In genomic region chr5:75510417-75510835, GRCh38 we compare ENCODE assay signal across 8 cellular contexts. TPM values are rescaled to one million over a fixed set of nuclear protein-coding genes. Genes with fewer than 3 reads are reported as not detected.
DNase-seq lines count a peak whose midpoint lies in the region; ATAC-seq and TF ChIP-seq lines count a peak whose summit lies in the region.

No MANE protein-coding gene starts in this region.

- H3K36me3 Mint-ChIP-seq in chondrocyte (ENCODE audit: low read depth), result no peaks in the 10 kb centered on the region

- no peaks in the 10 kb centered on the region for H3K36me3 ChIP-seq in tibial nerve

- DNase-seq in NAMALWA (ENCODE audit: low spot score) (peak; percentile 51), chondrocyte (ENCODE audit: low spot score) (no peak), lower leg skin (ENCODE audit: low spot score in 2 of 2) (peak in 1 of 2 donors; percentile 89), tibial nerve (ENCODE audit: low spot score in 2 of 2) (no peak), COLO668 (lab: John Stamatoyannopoulos, UW; ENCODE audit: unreplicated experiment) (no peak)

- TF ChIP-seq POLR2A in lower leg skin (IDR thresholded peaks at IDR 0.05) (no peak), tibial nerve (IDR thresholded peaks at IDR 0.05) (no peak)

- ATAC-seq in GM21447 (IDR thresholded peaks at IDR 0.05; ENCODE audit: unreplicated experiment) (peak; percentile 9), HG03521 (IDR thresholded peaks at IDR 0.05; ENCODE audit: unreplicated experiment) (no peak)

- H3K27ac ChIP-seq in C4-2B (peak overlapping the region; percentile 90), tibial nerve (peak overlapping the region; percentile 82 to 96 (median 94))

- no peaks in the 10 kb centered on the region for H3K27me3 Mint-ChIP-seq in chondrocyte (ENCODE audit: low read depth)

- TF ChIP-seq EP300 in tibial nerve (IDR thresholded peaks at IDR 0.05), result no peak

- no peaks in the 10 kb centered on the region for H3K9me3 Mint-ChIP-seq in chondrocyte (ENCODE audit: low read depth)

- H3K4me3 ChIP-seq in lower leg skin (ENCODE audit: low read depth, poor library complexity, severe bottlenecking) (peak overlapping the region; percentile 73), tibial nerve (peak overlapping the region; percentile 61 to 89 (median 72))

- 0% methylated on average over 15 of the region's 15 CpGs for WGBS in lower leg skin, 2 donors
- WGBS in tibial nerve, 2 donors, result 0 to 1% methylated on average over 15 of the region's 15 CpGs

- H3K4me1 Mint-ChIP-seq in chondrocyte (ENCODE audit: low read depth), result peaks cover 46% of the 10 kb centered on the region

- no peaks in the 10 kb centered on the region for H3K27me3 ChIP-seq in tibial nerve

- intact Hi-C loops in lower leg skin (cut with DNase I; ENCODE audit: low total_unique reads), result loop anchor here (10.0 kb wide), 1 partner anchor 176 kb away; the partner anchor contains the start of gene HMGCR

- no peaks in the 10 kb centered on the region for H3K9me3 ChIP-seq in tibial nerve

- peak overlapping the region; percentile 99 for H3K4me3 Mint-ChIP-seq in chondrocyte (ENCODE audit: unreplicated experiment)

- H3K27ac Mint-ChIP-seq in chondrocyte (ENCODE audit: unreplicated experiment), result peak overlapping the region; percentile 99

- TF ChIP-seq CTCF in C4-2B (conservative IDR thresholded peaks at IDR 0.05) (no peak), chondrocyte (IDR thresholded peaks at IDR 0.05) (no peak), lower leg skin (IDR thresholded peaks at IDR 0.05) (no peak), tibial nerve (IDR thresholded peaks at IDR 0.05) (no peak)

- peaks cover 0 to 55% (median 26%) of the 10 kb centered on the region in 4 donors for H3K4me1 ChIP-seq in tibial nerve

RNA-seq across cellular contexts. Expression of gene CERT1, which starts 1.0 kb away (rescaled TPM):
- total RNA-seq in chondrocyte, result 28.8 to 36.5 TPM (median 36.2 TPM) in 3 replicates
- total RNA-seq in lower leg skin, result 10 to 100 TPM; 23.3 to 32.3 (median 30.6) TPM
- 10 to 100 TPM; 36.1 to 42.3 (median 39.0) TPM for total RNA-seq in tibial nerve

RNA-seq across cellular contexts. Expression of gene POLK, which starts 1.3 kb away (rescaled TPM):
- total RNA-seq in chondrocyte, result 26.5 to 35.5 TPM (median 26.5 TPM) in 3 replicates
- total RNA-seq in lower leg skin, result 10 to 100 TPM; 18.0 to 24.9 (median 19.7) TPM
- 10 to 100 TPM; 48.6 to 58.8 (median 56.2) TPM for total RNA-seq in tibial nerve
